22 cellular contexts compared by ENCODE assay signal in the genomic region with DNA sequence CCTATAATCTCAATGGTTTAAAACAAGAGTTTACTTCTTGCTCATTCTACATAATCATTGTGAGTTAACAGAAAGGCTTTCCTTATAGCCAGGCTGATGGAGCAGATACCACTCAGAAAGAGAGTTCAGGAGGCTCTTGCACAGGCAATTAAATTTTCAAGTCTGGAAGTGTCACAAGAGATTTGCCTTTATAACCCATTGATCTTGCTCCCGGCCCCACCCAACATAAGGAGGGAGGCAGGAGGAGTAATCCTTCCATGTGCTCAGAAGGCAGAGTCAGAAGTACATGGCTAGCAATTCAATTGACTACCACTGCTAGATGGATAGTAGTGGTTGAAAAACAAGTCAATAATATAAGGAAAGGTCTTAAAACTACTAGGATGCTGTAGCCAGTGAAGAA.
"Had no signal": no experiment of that assay in that cellular context is flagged by ENCODE, and none has a peak within 500 bp of the region (broad histone marks: within the 10 kb centered on the region; RNA-seq: fewer than 3 reads in every experiment).

No MANE protein-coding gene starts in this region.

- H3K4me3 ChIP-seq: pancreas, psoas muscle, right lobe of liver, sigmoid colon, stomach, thoracic aorta, thyroid gland, tibial nerve, upper lobe of left lung, vagina had no signal

- H3K36me3 ChIP-seq: neutrophil, pancreas, right lobe of liver, sigmoid colon, stomach, thoracic aorta, thyroid gland, tibial nerve, upper lobe of left lung, vagina had no signal

- DNase-seq: nephron progenitor cell; nucleus accumbens; pancreas; psoas muscle; right cardiac atrium; right lobe of liver; sigmoid colon; small intestine; stimulated activated CD4-positive, alpha-beta T cell treated with anti-CD3 and anti-CD28 coated beads, Interleukin-15, amount 100 ng/mL, for 24 hours; stimulated activated CD4-positive, alpha-beta T cell treated with anti-CD3 and anti-CD28 coated beads, Interleukin-2, amount 100 ng/mL, for 24 hours; stimulated activated CD4-positive, alpha-beta T cell treated with anti-CD3 and anti-CD28 coated beads, Interleukin-2, amount 100 ng/mL, for 48 hours; stimulated activated CD4-positive, alpha-beta T cell treated with anti-CD3 and anti-CD28 coated beads, Interleukin-4, amount 100 ng/mL, for 24 hours; stimulated activated naive B cell treated with anti-CD40 and anti-IgM and Interleukin-4, amounts not matched to agents 10 μg/mL and 1 μg/mL and 100 μg/mL, for 72 hours; stimulated activated naive CD4-positive, alpha-beta T cell treated with Interleukin-2 at 50 U/mL for 16 hours; stomach; thyroid gland; trophoblast cell; upper lobe of left lung had no signal

- H3K27me3 ChIP-seq: neutrophil, pancreas, right lobe of liver, sigmoid colon, stomach, thyroid gland, tibial nerve, upper lobe of left lung, vagina had no signal

- H3K9me3 ChIP-seq: neutrophil, pancreas, psoas muscle, right lobe of liver, sigmoid colon, stomach, thoracic aorta, thyroid gland, tibial nerve, upper lobe of left lung, vagina had no signal

- H3K4me1 ChIP-seq: pancreas, psoas muscle, right lobe of liver, sigmoid colon, stomach, thyroid gland, tibial nerve, upper lobe of left lung, vagina had no signal

- H3K27ac ChIP-seq: neutrophil, pancreas, psoas muscle, right lobe of liver, sigmoid colon, stomach, thoracic aorta, thyroid gland, tibial nerve, upper lobe of left lung, vagina had no signal
